In the genomic region with DNA sequence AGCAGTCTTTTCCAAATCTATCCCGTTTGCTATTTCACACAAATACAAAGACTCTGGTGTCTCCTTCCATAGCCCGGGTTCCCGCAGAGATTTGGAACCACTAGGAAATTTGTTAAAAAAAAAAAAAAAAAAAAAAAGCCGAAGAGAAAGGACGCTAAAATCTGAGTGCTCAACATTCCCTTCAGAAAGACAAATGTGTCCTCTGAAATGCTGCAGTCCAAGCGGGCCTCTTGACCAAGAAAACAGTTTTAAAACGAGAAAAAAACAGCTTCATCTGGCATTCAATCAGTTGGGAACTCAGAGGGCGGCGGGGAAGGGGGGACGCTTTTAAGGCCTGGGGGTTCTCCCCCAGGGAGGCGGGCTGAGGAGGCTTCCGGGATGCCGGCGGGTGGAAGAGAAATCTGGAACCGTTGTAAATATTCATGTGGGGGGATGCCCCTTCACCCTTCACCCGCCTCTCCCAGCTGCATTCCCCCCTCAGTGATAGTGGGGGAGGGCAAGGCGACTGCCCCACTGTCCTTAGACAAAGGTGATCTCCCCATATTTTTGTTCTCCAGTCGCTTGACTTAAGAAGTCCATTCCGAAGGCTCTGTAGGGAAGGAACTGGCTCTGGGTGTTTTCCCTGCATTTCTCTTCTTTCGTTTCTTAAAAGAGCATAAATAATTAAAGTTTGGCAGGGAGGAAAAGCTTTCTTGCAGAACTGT, we compare ENCODE assay signal across 17 cellular contexts. TPM values are rescaled to one million over a fixed set of nuclear protein-coding genes. Genes with fewer than 3 reads are reported as not detected.
DNase-seq lines count a peak whose midpoint lies in the region; ATAC-seq and TF ChIP-seq lines count a peak whose summit lies in the region.
"Had no signal": no experiment of that assay in that cellular context is flagged by ENCODE, and none has a peak within 500 bp of the region (broad histone marks: within the 10 kb centered on the region; RNA-seq: fewer than 3 reads in every experiment).

No MANE protein-coding gene starts in this region.

- no peaks in the 10 kb centered on the region for H3K9me2 ChIP-seq in SK-N-SH

- H3K4me2 ChIP-seq in SK-N-SH = peak overlapping the region; percentile 76

- CTCF ChIA-PET in SK-N-SH (lab: Yijun Ruan, JAX) = interaction anchor here (0.8 to 17.7 kb wide), 16 partner anchors 11 to 1404 kb away, joined by 3 to 264 read pairs (median 5); partner anchors contain the start of genes EVX2, HOXD10, HOXD12 and HOXD13
- CTCF ChIA-PET in WTC11 (lab: Charles Lee) = interaction anchor here (0.7 to 1.6 kb wide), 5 partner anchors 15 to 102 kb away, joined by 3 to 4 read pairs (median 3); partner anchors contain the start of gene LNPK

- no peak overlapping the region for H3K27ac Mint-ChIP-seq in WTC11
- H3K27ac Mint-ChIP-seq: progenitor cell of endocrine pancreas had no signal

- H3K27ac ChIP-seq in SK-N-SH (ENCODE audit: low read depth in 2 of 2, low read length in 1 of 2) (no peak overlapping the region), stomach smooth muscle (ENCODE audit: low read length) (no peak overlapping the region)
- H3K27ac ChIP-seq: 22Rv1, dorsolateral prefrontal cortex, Peyer's patch had no signal

- H4K20me1 ChIP-seq in SK-N-SH (ENCODE audit: insufficient read depth) = no peaks in the 10 kb centered on the region

- DNase-seq in SK-N-SH = no peak
- DNase-seq in WTC11 (ENCODE audit: low spot score) = no peak
- DNase-seq in kidney epithelial cell (ENCODE audit: low read depth) = no peak
- DNase-seq in NCI-H187 treated with DMSO at 0.1 percent for 48 hours (lab: John Stamatoyannopoulos, UW) = no peak
- no peak for DNase-seq in COLO668 (lab: John Stamatoyannopoulos, UW; ENCODE audit: unreplicated experiment)
- DNase-seq: activated CD4-positive, CD25-positive, alpha-beta regulatory T cell treated with anti-CD3 and anti-CD28 coated beads, Interleukin-2, amount 50 U/mL, for 72 hours; dorsolateral prefrontal cortex; NCI-H1930; NCI-H524 treated with DMSO at 0.1 percent for 48 hours had no signal

- ATAC-seq in SK-N-SH treated with all-trans-retinoic acid at 6 μM for 48 hours (no peak), WTC11 (no peak), GM18870 (IDR thresholded peaks at IDR 0.05; ENCODE audit: unreplicated experiment) (no peak)

- H3K36me3 Mint-ChIP-seq in WTC11 = no peaks in the 10 kb centered on the region

- 47% methylated on average over 20 of the region's 20 CpGs for WGBS in SK-N-SH (ENCODE audit: low lambda C conversion rate)

- H3K36me3 ChIP-seq in SK-N-SH (replicated peaks in 1 of 2; ENCODE audit: control insufficient read depth in 1 of 2, insufficient read depth in 2 of 2, low read length in 1 of 2) (no peaks in the 10 kb centered on the region), kidney epithelial cell (ENCODE audit: control insufficient read depth, insufficient read depth, low read length) (no peaks in the 10 kb centered on the region), stomach smooth muscle (ENCODE audit: control insufficient read depth in 2 of 2, insufficient read depth in 2 of 2, low read length in 2 of 2) (no peaks in the 10 kb centered on the region)
- H3K36me3 ChIP-seq: Peyer's patch had no signal

- H3K4me3 Mint-ChIP-seq in WTC11 = peak overlapping the region; percentile 60; the same call in 1 of the 2 replicates

- H3K9me3 Mint-ChIP-seq in WTC11 = no peaks in the 10 kb centered on the region

- peaks cover 86% of the 10 kb centered on the region for H3K27me3 ChIP-seq in SK-N-SH (ENCODE audit: insufficient read depth)
- H3K27me3 ChIP-seq in kidney epithelial cell (ENCODE audit: control insufficient read depth, insufficient read depth, low read length) = peaks cover 37% of the 10 kb centered on the region
- H3K27me3 ChIP-seq in stomach smooth muscle (ENCODE audit: control insufficient read depth in 1 of 2, insufficient read depth in 2 of 2, low read length in 2 of 2) = peaks cover 81 to 91% of the 10 kb centered on the region in 2 donors

- H3K27me3 Mint-ChIP-seq in WTC11 (ENCODE audit: low read depth) = peaks cover 98% of the 10 kb centered on the region

- peaks cover 8% of the 10 kb centered on the region for H3F3A ChIP-seq in SK-N-SH (replicated peaks; ENCODE audit: insufficient read depth)

- no peak for TF ChIP-seq EP300 in SK-N-SH (IDR thresholded peaks at IDR 0.05; ENCODE audit: borderline replicate concordance in 1 of 2, low read depth in 1 of 2, low read length in 1 of 2)

- no peaks in the 10 kb centered on the region for H3K79me2 ChIP-seq in SK-N-SH (ENCODE audit: insufficient read depth)

- no peak overlapping the region for H2AFZ ChIP-seq in SK-N-SH (ENCODE audit: low read depth)

- H3K9ac ChIP-seq in SK-N-SH (no peak overlapping the region), stomach smooth muscle (ENCODE audit: low read length in 2 of 2) (no peak overlapping the region)

- POLR2A ChIA-PET in SK-N-SH (lab: Yijun Ruan, JAX) (interaction anchor here (1.0 kb wide), 1 partner anchor 13 kb away, joined by 3 read pairs; no protein-coding TSS in a partner anchor), WTC11 (lab: Charles Lee) (interaction anchor here (0.5 kb wide), 1 partner anchor 19 kb away, joined by 3 read pairs; no protein-coding TSS in a partner anchor)

- H3K4me3 ChIP-seq in SK-N-SH (ENCODE audit: low read depth in 2 of 2, low read length in 1 of 2) (peak overlapping the region in 1 of 2 experiments; percentile 54; a peak in 2 of 4 replicates), kidney epithelial cell (ENCODE audit: low read depth, low read length) (peak overlapping the region; percentile 63), stomach smooth muscle (ENCODE audit: low read length in 2 of 2) (peak overlapping the region; percentile 22 to 31)
- H3K4me3 ChIP-seq: dorsolateral prefrontal cortex, Peyer's patch had no signal

- no peak for TF ChIP-seq RAD21 in SK-N-SH (IDR thresholded peaks at IDR 0.05; ENCODE audit: low read length)

- H3K4me1 Mint-ChIP-seq in WTC11 = peaks cover 49% of the 10 kb centered on the region

- H3K9me3 ChIP-seq in SK-N-SH = no peaks in the 10 kb centered on the region
- no peaks in the 10 kb centered on the region for H3K9me3 ChIP-seq in stomach smooth muscle (ENCODE audit: control insufficient read depth in 2 of 2, low read length in 2 of 2)

- peaks cover 0 to 13% of the 10 kb centered on the region in 2 experiments; a peak in 2 of 4 replicates for H3K4me1 ChIP-seq in SK-N-SH (ENCODE audit: control insufficient read depth in 1 of 2, insufficient read depth in 2 of 2, low read depth in 1 of 2, low read length in 1 of 2)
- peaks cover 36% of the 10 kb centered on the region for H3K4me1 ChIP-seq in stomach smooth muscle (ENCODE audit: control insufficient read depth, insufficient read depth, low read length)

- TF ChIP-seq CTCF in SK-N-SH (IDR thresholded peaks at IDR 0.05) (no peak), WTC11 (IDR thresholded peaks at IDR 0.05) (no peak), kidney epithelial cell (IDR thresholded peaks at IDR 0.05; ENCODE audit: insufficient read depth, low read length, poor library complexity, severe bottlenecking) (no peak)

TF ChIP-seq in SK-N-SH, 30 proteins besides CTCF, POLR2A, EP300 and RAD21 (continues in another document):
- TF ChIP-seq TAF1 (IDR thresholded peaks at IDR 0.05; ENCODE audit: borderline replicate concordance, low read depth, low read length) = no peak
- no peak for TF ChIP-seq RCOR1 (IDR thresholded peaks at IDR 0.05; ENCODE audit: low read length)
- TF ChIP-seq FOXJ3 (CRISPR knock-in tag; IDR thresholded peaks at IDR 0.05) = no peak
- no peak for TF ChIP-seq NRF1 (IDR thresholded peaks at IDR 0.05; ENCODE audit: low read depth, low read length)
- no peak for TF ChIP-seq CHD2 (IDR thresholded peaks at IDR 0.05; ENCODE audit: low read length, partially characterized antibody)

TF ChIP-seq in SK-N-SH treated with all-trans-retinoic acid at 6 μM for 48 hours, 23 proteins besides CTCF, POLR2A, EP300 and RAD21:
- TF ChIP-seq ARNTL (CRISPR knock-in tag; IDR thresholded peaks at IDR 0.05; ENCODE audit: borderline replicate concordance, low read depth) = no peak
- no peak for TF ChIP-seq PPARA (CRISPR knock-in tag; IDR thresholded peaks at IDR 0.05; ENCODE audit: borderline replicate concordance)
- TF ChIP-seq BACH2 (CRISPR knock-in tag; IDR thresholded peaks at IDR 0.05; ENCODE audit: borderline replicate concordance) = no peak
- TF ChIP-seq ZFP30 (CRISPR knock-in tag; IDR thresholded peaks at IDR 0.05) = no peak
- no peak for TF ChIP-seq ZNF565 (CRISPR knock-in tag; conservative IDR thresholded peaks at IDR 0.05; ENCODE audit: low read depth)

TF ChIP-seq in WTC11, 78 proteins besides CTCF, POLR2A, EP300 and RAD21 (continues in another document):
- TF ChIP-seq ZNF263 (CRISPR knock-in tag; IDR thresholded peaks at IDR 0.05; ENCODE audit: low read depth) = no peak
- TF ChIP-seq EMX1 (CRISPR knock-in tag; IDR thresholded peaks at IDR 0.05) = no peak

RNA-seq across cellular contexts. Expression of gene HOXD11, which starts 3.3 kb away (rescaled TPM):
- not detected in 2 replicates for polyA plus RNA-seq in SK-N-SH (2012; rRNA removed)
- polyA plus RNA-seq in SK-N-SH (2012; cell fraction: cytosol; rRNA removed) = not detected in 2 replicates
- polyA plus RNA-seq in SK-N-SH (2012; cell fraction: nucleus; rRNA removed) = not detected in 2 replicates
- total RNA-seq in WTC11 (2021) = not detected in 3 replicates
- total RNA-seq in kidney epithelial cell = 5.4 and 16.3 TPM in 2 replicates
- total RNA-seq: dorsolateral prefrontal cortex; G401; Peyer's patch; progenitor cell of endocrine pancreas; T-helper 1 cell treated with Interleukin-12 subunit alpha and Interleukin-12 subunit beta and Interleukin-4 antibody, amounts not matched to agents 30 ng/mL and 1 ng/mL, for 36 hours had no signal

RNA-seq across cellular contexts. Expression of gene HOXD12, which starts 4.2 kb away (rescaled TPM):
- polyA plus RNA-seq in SK-N-SH (2012; rRNA removed) = not detected in 2 replicates
- not detected in 2 replicates for polyA plus RNA-seq in SK-N-SH (2012; cell fraction: cytosol; rRNA removed)
- polyA plus RNA-seq in SK-N-SH (2012; cell fraction: nucleus; rRNA removed) = not detected in 2 replicates
- total RNA-seq in WTC11 (2021) = 0.17 TPM in 1 of 3 replicates, not detected in the others
- total RNA-seq in kidney epithelial cell = not detected in 2 replicates
- total RNA-seq: dorsolateral prefrontal cortex; G401; Peyer's patch; progenitor cell of endocrine pancreas; T-helper 1 cell treated with Interleukin-12 subunit alpha and Interleukin-12 subunit beta and Interleukin-4 antibody, amounts not matched to agents 30 ng/mL and 1 ng/mL, for 36 hours had no signal

RNA-seq across cellular contexts. Expression of gene HOXD13, which starts 11.3 kb away (rescaled TPM):
- not detected in 2 replicates for polyA plus RNA-seq in SK-N-SH (2012; rRNA removed)
- polyA plus RNA-seq in SK-N-SH (2012; cell fraction: cytosol; rRNA removed) = 0.01 TPM in 1 of 2 replicates, not detected in the other
- polyA plus RNA-seq in SK-N-SH (2012; cell fraction: nucleus; rRNA removed) = not detected in 2 replicates
- total RNA-seq in WTC11 (2021) (not detected in 3 replicates), kidney epithelial cell (not detected in 2 replicates)
- total RNA-seq: dorsolateral prefrontal cortex; G401; Peyer's patch; progenitor cell of endocrine pancreas; T-helper 1 cell treated with Interleukin-12 subunit alpha and Interleukin-12 subunit beta and Interleukin-4 antibody, amounts not matched to agents 30 ng/mL and 1 ng/mL, for 36 hours had no signal

RNA-seq across cellular contexts. Expression of gene HOXD10, which starts 12.8 kb away (rescaled TPM):
- polyA plus RNA-seq in SK-N-SH (2012; rRNA removed) = 0.03 and 0.10 TPM in 2 replicates
- 0.04 TPM in 2 replicates for polyA plus RNA-seq in SK-N-SH (2012; cell fraction: cytosol; rRNA removed)
- 0.06 TPM in 1 of 2 replicates, not detected in the other for polyA plus RNA-seq in SK-N-SH (2012; cell fraction: nucleus; rRNA removed)
- not detected in 3 replicates for total RNA-seq in WTC11 (2021)
- 5.1 and 5.6 TPM in 2 replicates for total RNA-seq in kidney epithelial cell
- total RNA-seq: G401; Peyer's patch; progenitor cell of endocrine pancreas; T-helper 1 cell treated with Interleukin-12 subunit alpha and Interleukin-12 subunit beta and Interleukin-4 antibody, amounts not matched to agents 30 ng/mL and 1 ng/mL, for 36 hours had no signal

RNA-seq across cellular contexts. Expression of gene HOXD9, which starts 18.7 kb away (rescaled TPM):
- 3.6 and 4.8 TPM in 2 replicates for polyA plus RNA-seq in SK-N-SH (2012; rRNA removed)
- 4.2 and 5.0 TPM in 2 replicates for polyA plus RNA-seq in SK-N-SH (2012; cell fraction: cytosol; rRNA removed)
- polyA plus RNA-seq in SK-N-SH (2012; cell fraction: nucleus; rRNA removed) = 4.3 and 6.4 TPM in 2 replicates
- not detected in 3 replicates for total RNA-seq in WTC11 (2021)
- 11.6 and 12.2 TPM in 2 replicates for total RNA-seq in kidney epithelial cell
- total RNA-seq: progenitor cell of endocrine pancreas; T-helper 1 cell treated with Interleukin-12 subunit alpha and Interleukin-12 subunit beta and Interleukin-4 antibody, amounts not matched to agents 30 ng/mL and 1 ng/mL, for 36 hours had no signal
